In genomic region chr20:59300341-59301081, GRCh38 we compare ENCODE assay signal across 16 cellular contexts. TPM values are rescaled to one million over a fixed set of nuclear protein-coding genes. Genes with fewer than 3 reads are reported as not detected.
DNase-seq lines count a peak whose midpoint lies in the region; ATAC-seq and TF ChIP-seq lines count a peak whose summit lies in the region.
"Had no signal": no experiment of that assay in that cellular context is flagged by ENCODE, and none has a peak within 500 bp of the region (broad histone marks: within the 10 kb centered on the region; RNA-seq: fewer than 3 reads in every experiment).

Gene EDN3, plus strand, starts transcription at chr20:59300611. Its CDS starts 202 bp downstream, at chr20:59300813.

- no peaks in the 10 kb centered on the region for H3K9me3 ChIP-seq in Panc1 (ENCODE audit: control insufficient read depth, insufficient read depth, low read depth, low read length)
- H3K9me3 ChIP-seq in endodermal cell (ENCODE audit: control insufficient read depth, low read length), result no peaks in the 10 kb centered on the region
- H3K9me3 ChIP-seq in transverse colon, result no peaks in the 10 kb centered on the region

- H3K27ac ChIP-seq in Panc1 (ENCODE audit: low read length), result no peak within 1 kb of the TSS
- no peak within 1 kb of the TSS for H3K27ac ChIP-seq in endodermal cell (ENCODE audit: low read depth, low read length)
- peak within 1 kb of the TSS; percentile 71 to 86 (median 80) for H3K27ac ChIP-seq in transverse colon
- H3K27ac ChIP-seq: parathyroid adenoma had no signal

- intact Hi-C loops in Panc1 (cut with micrococcal nuclease; ENCODE audit: unreplicated experiment), result no loop called here
- intact Hi-C loops in transverse colon (cut with DNase I; ENCODE audit: low total_unique reads), result no loop called here

- H3K4me1 Mint-ChIP-seq in endodermal cell (peaks cover 3% of the 10 kb centered on the region), mesothelial cell of epicardium (peaks cover 17% of the 10 kb centered on the region)

- no peak within 1 kb of the TSS for H3K9ac ChIP-seq in endodermal cell (ENCODE audit: extremely low read depth, low read length, poor library complexity, severe bottlenecking)
- H3K9ac ChIP-seq: parathyroid adenoma had no signal

- H3K27me3 Mint-ChIP-seq in endodermal cell (ENCODE audit: insufficient read depth) (peaks cover 98% of the 10 kb centered on the region), mesothelial cell of epicardium (ENCODE audit: low read depth) (peaks cover 96% of the 10 kb centered on the region)

- POLR2A ChIA-PET in Panc1 (lab: Charles Lee), result no interaction called here

- ATAC-seq in Panc1 (peak; percentile 69), HG03354 (IDR thresholded peaks at IDR 0.05; ENCODE audit: poor library complexity, severe bottlenecking, unreplicated experiment) (no peak)

- H3K27ac Mint-ChIP-seq in endodermal cell, result no peak within 1 kb of the TSS
- no peak within 1 kb of the TSS for H3K27ac Mint-ChIP-seq in mesothelial cell of epicardium

- H3K4me3 Mint-ChIP-seq in endodermal cell (peak within 1 kb of the TSS; percentile 48), mesothelial cell of epicardium (peak within 1 kb of the TSS; percentile 66)

- no peak for TF ChIP-seq CTCF in Panc1 (IDR thresholded peaks at IDR 0.05)
- no peak for TF ChIP-seq CTCF in endodermal cell (conservative IDR thresholded peaks at IDR 0.05)
- no peak for TF ChIP-seq CTCF in mesothelial cell of epicardium (IDR thresholded peaks at IDR 0.05; ENCODE audit: unreplicated experiment)
- TF ChIP-seq CTCF in transverse colon (IDR thresholded peaks at IDR 0.05), result no peak

- H3K36me3 Mint-ChIP-seq in endodermal cell (ENCODE audit: low read depth), result no peaks in the 10 kb centered on the region
- no peaks in the 10 kb centered on the region for H3K36me3 Mint-ChIP-seq in mesothelial cell of epicardium

- H3K27me3 ChIP-seq in Panc1 (ENCODE audit: control insufficient read depth, insufficient read depth, low read length), result peaks cover 16% of the 10 kb centered on the region
- peaks cover 96% of the 10 kb centered on the region for H3K27me3 ChIP-seq in endodermal cell (ENCODE audit: control insufficient read depth, insufficient read depth, low read length, poor library complexity, severe bottlenecking)
- H3K27me3 ChIP-seq in transverse colon, result peaks cover 40% of the 10 kb centered on the region

- no peak for DNase-seq in Panc1 (ENCODE audit: low read depth, low spot score)
- peak; percentile 74 for DNase-seq in endodermal cell
- DNase-seq in mesothelial cell of epicardium (ENCODE audit: low spot score in 2 of 2, unreplicated experiment in 2 of 2), result peak in 1 of 2 experiments; percentile 40
- DNase-seq in transverse colon, result peak; percentile 60
- no peak for DNase-seq in HPDE6-E6E7 (ENCODE audit: extremely low spot score)
- no peak for DNase-seq in AML-193 (lab: John Stamatoyannopoulos, UW)
- DNase-seq: activated CD4-positive, alpha-beta T cell treated with anti-CD3 and anti-CD28 coated beads, Interleukin-2, amount 50 U/mL, for 1 hour; activated T-cell treated with anti-CD3 and anti-CD28 coated beads, Interleukin-2, amount 50 U/mL, for 48 hours; MM.1S; NK-92 treated with Interleukin-12 subunit alpha and Interleukin-12 subunit beta, amount 100 ng/mL, for 24 hours; Right ventricle myocardium superior had no signal

- H3K4me1 ChIP-seq in Panc1 (ENCODE audit: control insufficient read depth, insufficient read depth, low read length), result no peaks in the 10 kb centered on the region
- peaks cover 2% of the 10 kb centered on the region for H3K4me1 ChIP-seq in endodermal cell (ENCODE audit: control insufficient read depth, insufficient read depth, low read length)
- peaks cover 0 to 15% (median 14%) of the 10 kb centered on the region in 4 donors for H3K4me1 ChIP-seq in transverse colon
- H3K4me1 ChIP-seq: parathyroid adenoma had no signal

- CTCF ChIA-PET in Panc1 (lab: Charles Lee), result no interaction called here

- WGBS in endodermal cell (ENCODE audit: insufficient coverage in 1 of 2, insufficient read length in 1 of 2), 2 experiments, result 3 to 4% methylated on average over 21 to 71 of the region's 76 CpGs
- 8% methylated on average over 38 of the region's 76 CpGs; no CpG with 5 or more reads in 1 of the 2 donors for WGBS in transverse colon (ENCODE audit: low coverage in 1 of 2), 2 donors

- H3K4me3 ChIP-seq in Panc1 (ENCODE audit: low read depth in 2 of 2, low read length in 2 of 2), result no peak within 1 kb of the TSS
- H3K4me3 ChIP-seq in endodermal cell (ENCODE audit: low read length), result peak within 1 kb of the TSS; percentile 49
- peak within 1 kb of the TSS in 3 of 4 donors; percentile 40 to 62 (median 49) for H3K4me3 ChIP-seq in transverse colon

- in situ Hi-C loops in Panc1 (cut with HindIII; ENCODE audit: low pct_unique_long_range_greater_than_20kb, low sequenced_read_pairs), result no loop called here
- in situ Hi-C loops in transverse colon (cut with MboI; ENCODE audit: low pct_ligation_motif_present in 1 of 4, low pct_unique_long_range_greater_than_20kb in 1 of 4, low sequenced_read_pairs in 3 of 4), result no loop called here

- no peak for TF ChIP-seq POLR2A in transverse colon (IDR thresholded peaks at IDR 0.05)

- H3K36me3 ChIP-seq in Panc1 (ENCODE audit: control insufficient read depth, insufficient read depth, low read length) (no peaks in the 10 kb centered on the region), endodermal cell (ENCODE audit: control insufficient read depth, insufficient read depth, low read length) (no peaks in the 10 kb centered on the region), transverse colon (no peaks in the 10 kb centered on the region)

- no peaks in the 10 kb centered on the region for H3K9me3 Mint-ChIP-seq in endodermal cell
- no peaks in the 10 kb centered on the region for H3K9me3 Mint-ChIP-seq in mesothelial cell of epicardium

- BruUV-seq in Panc1 (replicated peaks; lab: Mats Ljungman, UMichigan), result no TSS peak

- TF ChIP-seq EP300 in transverse colon (IDR thresholded peaks at IDR 0.05; ENCODE audit: low read depth), result no peak

RNA-seq across cellular contexts. Expression of gene EDN3, which starts in this region (rescaled TPM):
- total RNA-seq in Panc1 (2021; ENCODE audit: unreplicated experiment) (not detected), endodermal cell (not detected), mesothelial cell of epicardium (17.4 to 19.0 TPM (median 17.6 TPM) in 3 replicates), transverse colon (100 to 1,000 TPM in 1 of 4 donors, 10 to 100 TPM in 3; 13.1 to 127 (median 76.8) TPM)
- not detected for polyA plus RNA-seq in Panc1 (2012; ENCODE audit: insufficient read length)
- polyA plus RNA-seq in endodermal cell (2013, experiment 1 of 2), result 0.68 TPM
- polyA plus RNA-seq in endodermal cell (2013, experiment 2 of 2), result 0.87 TPM
- total RNA-seq: fibroblast of lung, HT1080, mesenteric fat pad, Right ventricle myocardium superior had no signal
- polyA plus RNA-seq: fibroblast of lung had no signal

Comparison
In these comparisons a context has a peak if more than half of its experiments do, and no peak if none do; other contexts are left out.
1. RNA of gene EDN3 (total RNA-seq): 13.1 to 127 TPM in transverse colon and 17.4 to 19.0 TPM in mesothelial cell of epicardium; not detected in Panc1 (single experiment) and not detected in endodermal cell; every median in the first group is over 10 times any median in the second.
2. Peak in ATAC-seq in Panc1; RNA of the gene not detected or under 1 TPM.
3. Peak in DNase-seq and H3K4me3 ChIP-seq in endodermal cell; RNA of the gene not detected or under 1 TPM.
4. H3K27ac ChIP-seq: peak in transverse colon (4 of 4); none in Panc1 (single experiment) and endodermal cell (single experiment).
5. H3K4me3 ChIP-seq: peak in transverse colon (3 of 4); none in Panc1 (0 of 2).